ENCODE assay signal across 8 cellular contexts in the genomic region with DNA sequence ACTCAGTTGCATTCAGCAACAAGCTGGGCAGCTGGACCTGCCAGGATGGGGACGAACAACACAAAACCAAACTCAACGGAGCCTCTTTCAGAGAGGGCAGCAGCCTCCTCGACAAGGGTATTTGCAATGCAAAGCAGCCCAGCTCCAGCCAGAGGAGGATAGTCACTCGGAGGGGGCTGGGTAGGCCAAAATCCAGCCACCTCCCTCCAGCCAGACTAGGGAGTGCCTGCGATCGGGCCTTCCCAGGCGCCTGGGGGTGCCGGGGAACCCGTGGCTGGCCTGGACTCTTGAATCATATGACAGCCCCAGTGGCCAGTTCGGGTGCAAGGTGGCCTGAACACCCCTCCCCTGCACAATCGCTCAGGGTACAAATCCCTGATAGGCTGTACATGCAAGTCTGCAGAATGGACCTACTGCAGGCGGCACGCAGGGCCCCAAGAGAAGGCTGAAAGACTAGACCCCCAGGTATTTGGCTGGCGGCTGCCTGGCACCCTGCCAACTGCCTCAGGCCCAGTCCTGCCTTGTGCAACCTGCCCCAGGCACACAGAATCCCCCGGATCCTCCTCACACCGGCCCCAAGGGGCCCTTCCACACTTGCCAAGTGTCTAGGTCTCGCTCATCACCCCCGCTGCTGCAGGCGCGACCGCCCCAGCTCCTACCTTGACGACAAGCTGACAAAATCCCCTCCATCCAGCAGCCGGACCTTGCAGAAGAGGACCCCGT. TPM values are rescaled to one million over a fixed set of nuclear protein-coding genes. Genes with fewer than 3 reads are reported as not detected.
DNase-seq lines count a peak whose midpoint lies in the region; ATAC-seq and TF ChIP-seq lines count a peak whose summit lies in the region.

No MANE protein-coding gene starts in this region.

- peak overlapping the region; percentile 94 for H3K27ac ChIP-seq in Panc1 (ENCODE audit: low read length)

- no peak for TF ChIP-seq CTCF in Panc1 (IDR thresholded peaks at IDR 0.05)
- peak; percentile 13 for TF ChIP-seq CTCF in chondrocyte (IDR thresholded peaks at IDR 0.05)

- intact Hi-C loops in Panc1 (cut with micrococcal nuclease; ENCODE audit: unreplicated experiment), result loop anchor here (5.0 kb wide), 1 partner anchor 37 kb away; no protein-coding TSS in a partner anchor

- no peaks in the 10 kb centered on the region for H3K27me3 ChIP-seq in Panc1 (ENCODE audit: control insufficient read depth, insufficient read depth, low read length)

- peak overlapping the region; percentile 94 for H3K4me3 Mint-ChIP-seq in chondrocyte (ENCODE audit: unreplicated experiment)
- H3K4me3 Mint-ChIP-seq in stimulated activated naive B cell treated with anti-CD40 and anti-IgM and Interleukin-4, amounts not matched to agents 10 μg/mL and 1 μg/mL and 100 μg/mL, for 72 hours, result peak overlapping the region; percentile 93 to 95

- peak overlapping the region; percentile 94 to 98 for H3K4me3 ChIP-seq in Panc1 (ENCODE audit: low read depth in 2 of 2, low read length in 2 of 2)

- H3K9me3 ChIP-seq in Panc1 (ENCODE audit: control insufficient read depth, insufficient read depth, low read depth, low read length), result no peaks in the 10 kb centered on the region

- peaks cover 52% of the 10 kb centered on the region for H3K4me1 Mint-ChIP-seq in chondrocyte (ENCODE audit: low read depth)
- H3K4me1 Mint-ChIP-seq in stimulated activated naive B cell treated with anti-CD40 and anti-IgM and Interleukin-4, amounts not matched to agents 10 μg/mL and 1 μg/mL and 100 μg/mL, for 72 hours, result peaks cover 54 to 84% of the 10 kb centered on the region in 2 donors

- ATAC-seq in GM19351 (IDR thresholded peaks at IDR 0.05; ENCODE audit: unreplicated experiment), result peak; percentile 23
- no peak for ATAC-seq in Panc1
- ATAC-seq in stimulated activated naive B cell treated with anti-CD40 and anti-IgM and Interleukin-4, amounts not matched to agents 10 μg/mL and 1 μg/mL and 100 μg/mL, for 72 hours (replicated peaks), result peak in 1 of 2 donors; percentile 7

- no peaks in the 10 kb centered on the region for H3K36me3 Mint-ChIP-seq in chondrocyte (ENCODE audit: low read depth)
- H3K36me3 Mint-ChIP-seq in stimulated activated naive B cell treated with anti-CD40 and anti-IgM and Interleukin-4, amounts not matched to agents 10 μg/mL and 1 μg/mL and 100 μg/mL, for 72 hours, result peaks cover 3 to 12% of the 10 kb centered on the region in 2 donors

- H3K4me1 ChIP-seq in Panc1 (ENCODE audit: control insufficient read depth, insufficient read depth, low read length), result peaks cover 40% of the 10 kb centered on the region

- H3K36me3 ChIP-seq in Panc1 (ENCODE audit: control insufficient read depth, insufficient read depth, low read length), result no peaks in the 10 kb centered on the region; the same call in none of the 2 replicates

- in situ Hi-C loops in Panc1 (cut with HindIII; ENCODE audit: low pct_unique_long_range_greater_than_20kb, low sequenced_read_pairs), result no loop called here

- peak overlapping the region; percentile 87 for H3K27ac Mint-ChIP-seq in chondrocyte (ENCODE audit: unreplicated experiment)
- peak overlapping the region; percentile 88 for H3K27ac Mint-ChIP-seq in stimulated activated naive B cell treated with anti-CD40 and anti-IgM and Interleukin-4, amounts not matched to agents 10 μg/mL and 1 μg/mL and 100 μg/mL, for 72 hours

- no peaks in the 10 kb centered on the region for H3K9me3 Mint-ChIP-seq in chondrocyte (ENCODE audit: low read depth)
- no peaks in the 10 kb centered on the region for H3K9me3 Mint-ChIP-seq in stimulated activated naive B cell treated with anti-CD40 and anti-IgM and Interleukin-4, amounts not matched to agents 10 μg/mL and 1 μg/mL and 100 μg/mL, for 72 hours

- CTCF ChIA-PET in Panc1 (lab: Charles Lee), result no interaction called here

- DNase-seq in COLO668 (lab: John Stamatoyannopoulos, UW; ENCODE audit: unreplicated experiment) (peak; percentile 84), Panc1 (ENCODE audit: low read depth, low spot score) (no peak), chondrocyte (ENCODE audit: low spot score) (no peak), left kidney (ENCODE audit: low read depth, low spot score) (peak; percentile 48), NOMO-1 treated with DMSO at 0.1 percent for 48 hours (lab: John Stamatoyannopoulos, UW; ENCODE audit: unreplicated experiment) (no peak), NCI-H187 treated with DMSO at 0.1 percent for 48 hours (lab: John Stamatoyannopoulos, UW) (no peak)
- DNase-seq in stimulated activated naive B cell treated with anti-CD40 and anti-IgM and Interleukin-4, amounts not matched to agents 10 μg/mL and 1 μg/mL and 100 μg/mL, for 72 hours, result no peak

- no peaks in the 10 kb centered on the region for H3K27me3 Mint-ChIP-seq in chondrocyte (ENCODE audit: low read depth)
- no peaks in the 10 kb centered on the region for H3K27me3 Mint-ChIP-seq in stimulated activated naive B cell treated with anti-CD40 and anti-IgM and Interleukin-4, amounts not matched to agents 10 μg/mL and 1 μg/mL and 100 μg/mL, for 72 hours

- POLR2A ChIA-PET in Panc1 (lab: Charles Lee), result interaction anchor here (1.0 to 1.2 kb wide), 2 partner anchors 22 to 56 kb away, joined by 3 to 11 read pairs; no protein-coding TSS in a partner anchor

- no TSS peak for BruUV-seq in Panc1 (replicated peaks; lab: Mats Ljungman, UMichigan)

RNA-seq across cellular contexts. Expression of a gene that starts 1.3 kb away (rescaled TPM):
- total RNA-seq in Panc1 (2021; ENCODE audit: unreplicated experiment) (361 TPM), chondrocyte (39.4 to 63.0 TPM (median 61.8 TPM) in 3 replicates)
- polyA plus RNA-seq in Panc1 (2012; ENCODE audit: insufficient read length), result 215 TPM

RNA-seq across cellular contexts. Expression of a gene that starts 41.8 kb away (rescaled TPM):
- 58.7 TPM for total RNA-seq in Panc1 (2021; ENCODE audit: unreplicated experiment)
- polyA plus RNA-seq in Panc1 (2012; ENCODE audit: insufficient read length), result 51.1 TPM
- total RNA-seq in chondrocyte, result 26.3 to 28.9 TPM (median 27.8 TPM) in 3 replicates

RNA-seq across cellular contexts. Expression of a gene that starts 48.9 kb away (rescaled TPM):
- total RNA-seq in Panc1 (2021; ENCODE audit: unreplicated experiment) (7.8 TPM), chondrocyte (1.4 to 4.3 TPM (median 2.7 TPM) in 3 replicates)
- polyA plus RNA-seq in Panc1 (2012; ENCODE audit: insufficient read length), result 10.9 TPM

Comparison
In these comparisons a context has a peak if more than half of its experiments do, and no peak if none do; other contexts are left out.
1. DNase-seq: peak in COLO668 (single experiment) and left kidney (single experiment); none in Panc1 (single experiment), chondrocyte (single experiment), stimulated activated naive B cell treated with anti-CD40 and anti-IgM and Interleukin-4, amounts not matched to agents 10 μg/mL and 1 μg/mL and 100 μg/mL, for 72 hours (single experiment), NOMO-1 treated with DMSO at 0.1 percent for 48 hours (single experiment) and NCI-H187 treated with DMSO at 0.1 percent for 48 hours (single experiment).